In the genomic region with DNA sequence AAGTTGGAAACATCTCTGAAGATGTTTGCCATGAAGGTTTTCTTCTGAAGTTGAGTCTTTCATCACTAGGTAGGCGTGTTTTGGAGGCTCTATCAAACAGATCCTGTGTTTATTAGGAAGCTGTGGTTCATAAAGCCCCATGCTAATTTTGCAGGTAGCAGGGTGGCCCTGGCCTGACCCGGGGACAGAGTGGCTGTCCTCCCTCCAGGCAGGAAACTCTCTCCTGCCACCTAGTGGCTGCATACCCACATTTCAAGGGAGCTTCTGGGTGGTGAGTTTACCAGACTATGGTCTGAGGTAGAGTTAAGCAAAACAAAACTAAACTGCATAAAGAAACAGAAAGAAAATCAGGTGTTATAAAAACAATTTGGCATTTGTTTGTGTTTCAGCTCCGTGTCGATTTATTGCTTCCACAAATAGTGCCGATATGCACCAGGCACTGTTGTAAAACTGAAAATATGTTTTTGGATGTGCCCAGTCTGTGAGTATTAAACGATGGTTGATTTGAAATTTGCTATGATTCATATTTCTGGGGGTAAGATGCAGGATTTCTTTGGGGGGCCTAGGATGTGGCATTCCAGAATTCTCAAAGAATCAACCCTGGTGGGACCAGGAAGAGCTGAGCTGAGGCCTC, we compare ENCODE assay signal across 8 cellular contexts.
DNase-seq lines count a peak whose midpoint lies in the region; ATAC-seq lines count a peak whose summit lies in the region.

No MANE protein-coding gene starts in this region.

- DNase-seq in SIG-M5 treated with dmso at 0.1 percent for 504 hours (lab: John Stamatoyannopoulos, UW; ENCODE audit: unreplicated experiment) (peak; percentile 52), SIG-M5 (lab: John Stamatoyannopoulos, UW) (no peak), SKM-1 (lab: John Stamatoyannopoulos, UW; ENCODE audit: unreplicated experiment) (peak; percentile 38), iPS DF 19.7 (ENCODE audit: low read depth, low spot score) (peak; percentile 23)
- peak; percentile 78 for DNase-seq in activated naive CD4-positive, alpha-beta T cell treated with anti-CD3 and anti-CD28 coated beads, Interleukin-2, amount 10 ng/mL, durations not matched to agents 7 days and 5 days
- peak; percentile 45 for DNase-seq in stimulated activated CD4-positive, alpha-beta T cell treated with anti-CD3 and anti-CD28 coated beads, Interleukin-2, amount 100 ng/mL, for 4 hours (ENCODE audit: low read depth)

- peak; percentile 52 for ATAC-seq in HG03442 (IDR thresholded peaks at IDR 0.05; ENCODE audit: unreplicated experiment)
- ATAC-seq in HG03520 (IDR thresholded peaks at IDR 0.05; ENCODE audit: unreplicated experiment), result no peak

- CTCF ChIA-PET in activated naive CD4-positive, alpha-beta T cell treated with anti-CD3 and anti-CD28 coated beads, Interleukin-2, amount 10 ng/mL, durations not matched to agents 7 days and 5 days (lab: Charles Lee), result interaction anchor here (0.6 to 3.2 kb wide), 33 partner anchors 8 to 284 kb away, joined by 3 to 86 read pairs (median 4); no protein-coding TSS in a partner anchor

- H3K27me3 Mint-ChIP-seq in activated naive CD4-positive, alpha-beta T cell treated with anti-CD3 and anti-CD28 coated beads, Interleukin-2, amount 10 ng/mL, durations not matched to agents 7 days and 5 days, result peaks cover 10% of the 10 kb centered on the region

- H3K4me1 Mint-ChIP-seq in activated naive CD4-positive, alpha-beta T cell treated with anti-CD3 and anti-CD28 coated beads, Interleukin-2, amount 10 ng/mL, durations not matched to agents 7 days and 5 days, result peaks cover 27% of the 10 kb centered on the region

- peak overlapping the region; percentile 43 for H3K27ac Mint-ChIP-seq in activated naive CD4-positive, alpha-beta T cell treated with anti-CD3 and anti-CD28 coated beads, Interleukin-2, amount 10 ng/mL, durations not matched to agents 7 days and 5 days

- no peaks in the 10 kb centered on the region for H3K9me3 Mint-ChIP-seq in activated naive CD4-positive, alpha-beta T cell treated with anti-CD3 and anti-CD28 coated beads, Interleukin-2, amount 10 ng/mL, durations not matched to agents 7 days and 5 days

- no peaks in the 10 kb centered on the region for H3K36me3 Mint-ChIP-seq in activated naive CD4-positive, alpha-beta T cell treated with anti-CD3 and anti-CD28 coated beads, Interleukin-2, amount 10 ng/mL, durations not matched to agents 7 days and 5 days

- H3K4me3 Mint-ChIP-seq in activated naive CD4-positive, alpha-beta T cell treated with anti-CD3 and anti-CD28 coated beads, Interleukin-2, amount 10 ng/mL, durations not matched to agents 7 days and 5 days, result no peak overlapping the region
